In the genomic region with DNA sequence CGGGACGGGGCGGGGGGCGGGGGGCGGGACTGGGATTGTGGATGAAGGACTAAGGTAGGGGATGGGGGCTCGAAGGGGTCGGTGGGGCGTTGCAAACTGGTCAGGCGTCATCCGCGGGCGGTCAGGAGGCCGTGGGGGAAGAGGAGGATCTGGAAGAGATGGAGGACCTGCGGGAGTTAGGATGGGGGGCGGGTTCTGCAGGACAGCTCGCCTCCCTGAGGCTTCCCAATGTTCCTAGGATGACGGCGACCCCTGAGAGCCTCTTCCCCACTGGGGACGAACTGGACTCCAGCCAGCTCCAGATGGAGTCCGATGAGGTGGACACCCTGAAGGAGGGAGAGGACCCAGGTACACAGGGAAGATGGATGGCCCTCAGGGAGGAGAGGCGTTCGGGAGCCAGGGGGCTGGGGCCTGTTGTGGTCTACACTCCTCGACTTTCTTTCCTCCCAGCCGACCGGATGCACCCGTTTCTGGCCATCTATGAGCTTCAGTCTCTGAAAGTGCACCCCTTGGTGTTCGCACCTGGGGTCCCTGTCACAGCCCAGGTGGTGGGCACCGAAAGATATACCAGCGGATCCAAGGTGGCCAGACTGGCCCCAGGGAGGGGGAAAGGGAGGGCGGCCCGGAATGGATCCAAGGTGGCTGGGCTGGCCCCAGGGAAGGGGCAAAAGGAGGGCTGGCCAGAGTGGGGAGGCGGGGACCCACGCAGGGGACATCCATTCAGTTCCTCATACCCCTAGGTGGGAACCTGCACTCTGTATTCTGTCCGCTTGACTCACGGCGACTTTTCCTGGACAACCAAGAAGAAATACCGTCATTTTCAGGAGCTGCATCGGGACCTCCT, we compare ENCODE assay signal across 9 cellular contexts. TPM values are rescaled to one million over a fixed set of nuclear protein-coding genes. Genes with fewer than 3 reads are reported as not detected.
DNase-seq lines count a peak whose midpoint lies in the region; ATAC-seq and TF ChIP-seq lines count a peak whose summit lies in the region.
"Had no signal": no experiment of that assay in that cellular context is flagged by ENCODE, and none has a peak within 500 bp of the region (broad histone marks: within the 10 kb centered on the region; RNA-seq: fewer than 3 reads in every experiment).

No MANE protein-coding gene starts in this region.

- H3K27me3 Mint-ChIP-seq in activated naive CD8-positive, alpha-beta T cell treated with anti-CD3 and anti-CD28 coated beads, Interleukin-2, amount 10 ng/mL, durations not matched to agents 7 days and 5 days = no peaks in the 10 kb centered on the region

- H3K9me3 ChIP-seq in HAP-1 (no peaks in the 10 kb centered on the region), smooth muscle cell (replicated peaks; ENCODE audit: low read depth) (no peaks in the 10 kb centered on the region)

- H3F3A ChIP-seq in smooth muscle cell (ENCODE audit: low read depth) = no peaks in the 10 kb centered on the region

- no peak for TF ChIP-seq POLR2A in erythroblast (IDR thresholded peaks at IDR 0.05; ENCODE audit: low read length)

- H3K4me3 ChIP-seq in HAP-1 = peak overlapping the region; percentile 77
- H3K4me3 ChIP-seq in iPS-11a (ENCODE audit: low read depth, low read length) = peak overlapping the region; percentile 54
- H3K4me3 ChIP-seq in smooth muscle cell = peak overlapping the region; percentile 92

- H3K9ac ChIP-seq in smooth muscle cell (ENCODE audit: low read depth) = peak overlapping the region; percentile 89

- ATAC-seq in activated naive CD8-positive, alpha-beta T cell treated with anti-CD3 and anti-CD28 coated beads, Interleukin-2, amount 10 ng/mL, durations not matched to agents 7 days and 5 days (ENCODE audit: low read depth) = no peak
- ATAC-seq in GM18858 (IDR thresholded peaks at IDR 0.05; ENCODE audit: unreplicated experiment) = no peak

- H3K27ac ChIP-seq in smooth muscle cell (ENCODE audit: low read depth) = no peak overlapping the region

- no peak for TF ChIP-seq CTCF in smooth muscle cell (IDR thresholded peaks at IDR 0.05; ENCODE audit: borderline replicate concordance, insufficient read depth, poor library complexity, severe bottlenecking)

- H3K4me3 Mint-ChIP-seq in activated naive CD8-positive, alpha-beta T cell treated with anti-CD3 and anti-CD28 coated beads, Interleukin-2, amount 10 ng/mL, durations not matched to agents 7 days and 5 days = peak overlapping the region; percentile 81

- no peaks in the 10 kb centered on the region for H3K27me3 ChIP-seq in HAP-1 (ENCODE audit: low read depth)
- no peaks in the 10 kb centered on the region for H3K27me3 ChIP-seq in smooth muscle cell (ENCODE audit: low read depth)

- H2AFZ ChIP-seq in smooth muscle cell (ENCODE audit: low read depth) = peak overlapping the region; percentile 85

- no peaks in the 10 kb centered on the region for H3K4me1 ChIP-seq in HAP-1
- H3K4me1 ChIP-seq in smooth muscle cell (ENCODE audit: low read depth) = peaks cover 10% of the 10 kb centered on the region

- WGBS in smooth muscle cell (ENCODE audit: low lambda C conversion rate) = 44% methylated on average over 30 of the region's 38 CpGs

- H3K79me2 ChIP-seq in smooth muscle cell (ENCODE audit: low read depth) = no peaks in the 10 kb centered on the region

- no peaks in the 10 kb centered on the region for H4K20me1 ChIP-seq in smooth muscle cell (ENCODE audit: low read depth)

- peak overlapping the region; percentile 86 for H3K4me2 ChIP-seq in smooth muscle cell

- H3K9me3 Mint-ChIP-seq in activated naive CD8-positive, alpha-beta T cell treated with anti-CD3 and anti-CD28 coated beads, Interleukin-2, amount 10 ng/mL, durations not matched to agents 7 days and 5 days = no peaks in the 10 kb centered on the region

- in situ Hi-C loops in HAP-1 (cut with MboI; ENCODE audit: low sequenced_read_pairs) = no loop called here

- DNase-seq in HAP-1 (ENCODE audit: low spot score in 2 of 2) = no peak
- DNase-seq in activated naive CD8-positive, alpha-beta T cell treated with anti-CD3 and anti-CD28 coated beads, Interleukin-2, amount 10 ng/mL, durations not matched to agents 7 days and 5 days = no peak
- DNase-seq in smooth muscle cell (lab: John Stamatoyannopoulos, UW; ENCODE audit: unreplicated experiment) = no peak
- DNase-seq in NCI-H146 treated with DMSO at 0.1 percent for 48 hours (lab: John Stamatoyannopoulos, UW; ENCODE audit: unreplicated experiment) = no peak
- DNase-seq in erythroblast (lab: John Stamatoyannopoulos, UW) = no peak
- no peak for DNase-seq in NCI-H2081 treated with DMSO at 0.1 percent for 48 hours (lab: John Stamatoyannopoulos, UW)

- POLR2A ChIA-PET in activated naive CD8-positive, alpha-beta T cell treated with anti-CD3 and anti-CD28 coated beads, Interleukin-2, amount 10 ng/mL, durations not matched to agents 7 days and 5 days (lab: Charles Lee) = interaction anchor here (1.1 to 2.7 kb wide), 6 partner anchors 12 to 105 kb away, joined by 3 to 20 read pairs (median 4); a partner anchor contains a TSS

- peak overlapping the region; percentile 61 for H3K27ac Mint-ChIP-seq in activated naive CD8-positive, alpha-beta T cell treated with anti-CD3 and anti-CD28 coated beads, Interleukin-2, amount 10 ng/mL, durations not matched to agents 7 days and 5 days

- H3K36me3 ChIP-seq in HAP-1 (replicated peaks) (peaks cover 17% of the 10 kb centered on the region), smooth muscle cell (ENCODE audit: low read depth) (no peaks in the 10 kb centered on the region)

- H3K36me3 Mint-ChIP-seq in activated naive CD8-positive, alpha-beta T cell treated with anti-CD3 and anti-CD28 coated beads, Interleukin-2, amount 10 ng/mL, durations not matched to agents 7 days and 5 days = peaks cover 9% of the 10 kb centered on the region

- H3K4me1 Mint-ChIP-seq in activated naive CD8-positive, alpha-beta T cell treated with anti-CD3 and anti-CD28 coated beads, Interleukin-2, amount 10 ng/mL, durations not matched to agents 7 days and 5 days = peaks cover 12% of the 10 kb centered on the region

RNA-seq across cellular contexts. Expression of a gene that starts 0.8 kb away (rescaled TPM):
- total RNA-seq in activated naive CD8-positive, alpha-beta T cell treated with anti-CD3 and anti-CD28 coated beads, Interleukin-2, amount 10 ng/mL, durations not matched to agents 7 days and 5 days = 10 to 100 TPM; 18.8 to 21.7 TPM
- 19.9 and 20.3 TPM in 2 replicates for total RNA-seq in smooth muscle cell
- 9.9 and 26.4 TPM in 2 replicates for polyA plus RNA-seq in smooth muscle cell

RNA-seq across cellular contexts. Expression of a gene that starts 11.8 kb away (rescaled TPM):
- 10 to 100 TPM; 81.4 to 83.1 TPM for total RNA-seq in activated naive CD8-positive, alpha-beta T cell treated with anti-CD3 and anti-CD28 coated beads, Interleukin-2, amount 10 ng/mL, durations not matched to agents 7 days and 5 days
- total RNA-seq in smooth muscle cell = 139 and 162 TPM in 2 replicates
- polyA plus RNA-seq in smooth muscle cell = 434 and 438 TPM in 2 replicates

RNA-seq across cellular contexts. Expression of a gene that starts 19.0 kb away (rescaled TPM):
- total RNA-seq in activated naive CD8-positive, alpha-beta T cell treated with anti-CD3 and anti-CD28 coated beads, Interleukin-2, amount 10 ng/mL, durations not matched to agents 7 days and 5 days = not detected
- total RNA-seq in smooth muscle cell = not detected in 2 replicates
- 0.82 and 0.89 TPM in 2 replicates for polyA plus RNA-seq in smooth muscle cell
- total RNA-seq: M059J had no signal

RNA-seq across cellular contexts. Expression of a gene that starts 21.6 kb away (rescaled TPM):
- not detected for total RNA-seq in activated naive CD8-positive, alpha-beta T cell treated with anti-CD3 and anti-CD28 coated beads, Interleukin-2, amount 10 ng/mL, durations not matched to agents 7 days and 5 days
- total RNA-seq in smooth muscle cell = not detected in 2 replicates
- 0.44 and 0.94 TPM in 2 replicates for polyA plus RNA-seq in smooth muscle cell
